In the genomic region with DNA sequence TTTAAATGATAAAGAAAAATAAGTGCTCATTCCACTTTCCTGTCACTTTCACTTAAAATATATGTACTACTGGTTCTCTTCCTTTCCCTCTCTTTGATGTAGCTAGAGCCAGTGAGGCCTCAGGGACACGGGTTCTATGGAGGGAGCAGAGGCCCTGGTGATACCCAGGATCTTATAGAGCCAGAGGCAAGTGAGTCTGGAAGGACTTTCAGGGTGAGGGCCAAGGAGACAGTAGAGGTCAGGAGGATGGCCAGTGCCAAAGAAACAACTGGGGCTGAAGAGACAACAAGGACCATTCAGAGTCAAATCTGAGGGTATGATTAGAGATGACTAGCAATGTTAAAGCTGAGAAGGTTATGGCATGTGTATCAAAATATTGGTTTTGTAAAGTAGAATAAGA, we compare ENCODE assay signal across 19 cellular contexts.
"Had no signal": no experiment of that assay in that cellular context is flagged by ENCODE, and none has a peak within 500 bp of the region (broad histone marks: within the 10 kb centered on the region; RNA-seq: fewer than 3 reads in every experiment).

No MANE protein-coding gene starts in this region.

- H3K4me3 ChIP-seq: colonic mucosa, lung, stomach, thoracic aorta, uterus had no signal

- H3K27ac ChIP-seq: colonic mucosa, foreskin keratinocyte, neutrophil, stomach, thoracic aorta, uterus had no signal

- ATAC-seq: foreskin keratinocyte; left ventricle myocardium superior; naive thymus-derived CD8-positive, alpha-beta T cell had no signal

- DNase-seq: colonic mucosa; dermis blood vessel endothelial cell; erythroblast; foreskin keratinocyte; immature natural killer cell; kidney; left cardiac atrium; left ventricle myocardium superior; small intestine; stimulated activated CD4-positive, alpha-beta T cell treated with anti-CD3 and anti-CD28 coated beads, Interleukin-12 subunit alpha, Interleukin-12 subunit beta, amount 100 ng/mL, for 4 hours; stimulated activated naive CD4-positive, alpha-beta T cell; stomach; substantia nigra; trophoblast cell; uterus had no signal

- H3K36me3 ChIP-seq: colonic mucosa, neutrophil, stomach, thoracic aorta had no signal

- H3K9me3 Mint-ChIP-seq: immature natural killer cell; naive thymus-derived CD8-positive, alpha-beta T cell had no signal

- H3K9me3 ChIP-seq: colonic mucosa, neutrophil, stomach, thoracic aorta, uterus had no signal

- H3K36me3 Mint-ChIP-seq: immature natural killer cell; naive thymus-derived CD8-positive, alpha-beta T cell had no signal

- H3K4me1 Mint-ChIP-seq: immature natural killer cell; naive thymus-derived CD8-positive, alpha-beta T cell had no signal

- H3K4me3 Mint-ChIP-seq: immature natural killer cell; naive thymus-derived CD8-positive, alpha-beta T cell had no signal

- H3K27me3 ChIP-seq: colonic mucosa, foreskin keratinocyte, neutrophil, stomach had no signal

- H3K4me1 ChIP-seq: colonic mucosa, foreskin keratinocyte, stomach, uterus had no signal

- H3K27ac Mint-ChIP-seq: immature natural killer cell; naive thymus-derived CD8-positive, alpha-beta T cell had no signal
